ENCODE assay signal across 8 cellular contexts in genomic region chr9:136949817-136950655, GRCh38. TPM values are rescaled to one million over a fixed set of nuclear protein-coding genes. Genes with fewer than 3 reads are reported as not detected.
DNase-seq lines count a peak whose midpoint lies in the region; ATAC-seq lines count a peak whose summit lies in the region.

No MANE protein-coding gene starts in this region.

- H3K4me3 ChIP-seq in CD4-positive, alpha-beta memory T cell (ENCODE audit: low read length in 2 of 2), result peak overlapping the region; percentile 29 to 57
- H3K4me3 ChIP-seq in effector memory CD4-positive, alpha-beta T cell (ENCODE audit: insufficient read depth, low read depth, low read length, poor library complexity, severe bottlenecking), result peak overlapping the region; percentile 62

- H3K9me3 Mint-ChIP-seq in CD4-positive, alpha-beta memory T cell, result no peaks in the 10 kb centered on the region
- no peaks in the 10 kb centered on the region for H3K9me3 Mint-ChIP-seq in memory B cell

- H3K27ac ChIP-seq in CD4-positive, alpha-beta memory T cell (ENCODE audit: low read depth, low read length), result peak overlapping the region; percentile 82
- H3K27ac ChIP-seq in effector memory CD4-positive, alpha-beta T cell (ENCODE audit: insufficient read depth, low read length, poor library complexity, severe bottlenecking), result peak overlapping the region; percentile 72

- H3K27ac Mint-ChIP-seq in CD4-positive, alpha-beta memory T cell, result peak overlapping the region; percentile 72 to 91 (median 89)
- H3K27ac Mint-ChIP-seq in memory B cell, result peak overlapping the region; percentile 75

- no peaks in the 10 kb centered on the region for H3K9me3 ChIP-seq in CD4-positive, alpha-beta memory T cell (ENCODE audit: control insufficient read depth in 1 of 2, low read length in 2 of 2)
- H3K9me3 ChIP-seq in effector memory CD4-positive, alpha-beta T cell (ENCODE audit: control insufficient read depth, low read length), result no peaks in the 10 kb centered on the region

- no peaks in the 10 kb centered on the region for H3K36me3 ChIP-seq in CD4-positive, alpha-beta memory T cell (ENCODE audit: insufficient read depth, low read length)
- no peaks in the 10 kb centered on the region for H3K36me3 ChIP-seq in effector memory CD4-positive, alpha-beta T cell (ENCODE audit: control insufficient read depth, insufficient read depth, low read length)

- CTCF ChIA-PET in CD4-positive, alpha-beta memory T cell (lab: Charles Lee; ENCODE audit: partially characterized antibody), result interaction anchor here (1.1 to 3.5 kb wide), 4 partner anchors 10 to 107 kb away, joined by 3 to 51 read pairs (median 8); partner anchors contain the start of genes AJM1 and FUT7

- no peaks in the 10 kb centered on the region for H3K27me3 ChIP-seq in CD4-positive, alpha-beta memory T cell (ENCODE audit: insufficient read depth, low read length)
- no peaks in the 10 kb centered on the region for H3K27me3 ChIP-seq in effector memory CD4-positive, alpha-beta T cell (replicated peaks; ENCODE audit: control insufficient read depth, insufficient read depth, low read length, poor library complexity, severe bottlenecking)

- POLR2A ChIA-PET in CD4-positive, alpha-beta memory T cell (lab: Charles Lee; ENCODE audit: partially characterized antibody), result interaction anchor here (1.0 to 3.6 kb wide), 8 partner anchors 11 to 142 kb away, joined by 3 to 32 read pairs (median 10); partner anchors contain the start of genes CLIC3, PAXX and RABL6

- peak; percentile 86 for ATAC-seq in GM19397 (IDR thresholded peaks at IDR 0.05; ENCODE audit: unreplicated experiment)
- peak; percentile 82 for ATAC-seq in HG03571 (IDR thresholded peaks at IDR 0.05; ENCODE audit: unreplicated experiment)
- ATAC-seq in memory B cell (ENCODE audit: low read depth), result peak; percentile 97

- intact Hi-C loops in CD4-positive, alpha-beta memory T cell (cut with micrococcal nuclease), result loop anchor here (1.0 kb wide), 2 partner anchors 78 to 85 kb away; partner anchors contain the start of gene ABCA2

- H3K36me3 Mint-ChIP-seq in CD4-positive, alpha-beta memory T cell, result no peaks in the 10 kb centered on the region
- no peaks in the 10 kb centered on the region for H3K36me3 Mint-ChIP-seq in memory B cell

- no peaks in the 10 kb centered on the region for H3K27me3 Mint-ChIP-seq in CD4-positive, alpha-beta memory T cell
- peaks cover 4% of the 10 kb centered on the region for H3K27me3 Mint-ChIP-seq in memory B cell

- peak overlapping the region; percentile 79 to 90 (median 86) for H3K4me3 Mint-ChIP-seq in CD4-positive, alpha-beta memory T cell
- H3K4me3 Mint-ChIP-seq in memory B cell, result peak overlapping the region; percentile 86

- peaks cover 16% of the 10 kb centered on the region for H3K4me1 ChIP-seq in CD4-positive, alpha-beta memory T cell (ENCODE audit: insufficient read depth, low read length)
- peaks cover 13% of the 10 kb centered on the region for H3K4me1 ChIP-seq in effector memory CD4-positive, alpha-beta T cell (ENCODE audit: control insufficient read depth, insufficient read depth, low read length, poor library complexity, severe bottlenecking)

- H3K4me1 Mint-ChIP-seq in CD4-positive, alpha-beta memory T cell, result peaks cover 3 to 16% (median 8%) of the 10 kb centered on the region in 4 donors
- H3K4me1 Mint-ChIP-seq in memory B cell, result peaks cover 3% of the 10 kb centered on the region

- peak; percentile 93 to 97 (median 95) for DNase-seq in CD4-positive, alpha-beta memory T cell
- DNase-seq in NCI-H82 treated with DMSO at 0.1 percent for 48 hours (lab: John Stamatoyannopoulos, UW; ENCODE audit: unreplicated experiment) (peak; percentile 62), memory B cell (ENCODE audit: low spot score in 2 of 2) (peak; percentile 94 to 96)
- DNase-seq in activated CD8-positive, alpha-beta memory T cell treated with anti-CD3 and anti-CD28 coated beads for 1 hour (ENCODE audit: extremely low read depth in 1 of 2, low read depth in 1 of 2), result peak; percentile 95
- peak; percentile 89 to 97 (median 95) for DNase-seq in effector memory CD4-positive, alpha-beta T cell
- DNase-seq in stimulated activated CD8-positive, alpha-beta memory T cell treated with anti-CD3 and anti-CD28 coated beads, Interleukin-12 subunit alpha, Interleukin-12 subunit beta, amount 100 ng/mL, for 1 hour (ENCODE audit: low read depth), result peak; percentile 95

RNA-seq across cellular contexts. Expression of gene LCN12, which starts 2.0 kb away (rescaled TPM):
- 1 to 10 TPM in 1 of 2 experiments, under 1 TPM in 1; 0.72 to 1.4 TPM for total RNA-seq in CD4-positive, alpha-beta memory T cell
- polyA plus RNA-seq in CD4-positive, alpha-beta memory T cell, result not detected

RNA-seq across cellular contexts. Expression of gene C8G, which starts 5.0 kb away (rescaled TPM):
- 1 to 10 TPM; 2.2 TPM for total RNA-seq in CD4-positive, alpha-beta memory T cell
- under 1 TPM in 1 of 2 donors, not detected in 1; 0.60 TPM for polyA plus RNA-seq in CD4-positive, alpha-beta memory T cell

RNA-seq across cellular contexts. Expression of gene FBXW5, which starts 5.5 kb away (rescaled TPM):
- 100 to 1,000 TPM; 122 to 123 TPM for total RNA-seq in CD4-positive, alpha-beta memory T cell
- polyA plus RNA-seq in CD4-positive, alpha-beta memory T cell, result 100 to 1,000 TPM in 1 of 2 donors, 10 to 100 TPM in 1; 98.6 to 160 TPM

RNA-seq across cellular contexts. Expression of gene PTGDS, which starts 27.3 kb away (rescaled TPM):
- total RNA-seq in CD4-positive, alpha-beta memory T cell, result 1 to 10 TPM; 4.8 to 5.1 TPM
- polyA plus RNA-seq in CD4-positive, alpha-beta memory T cell, result 1 to 10 TPM; 1.7 to 3.8 TPM

RNA-seq across cellular contexts. Expression of gene LCNL1, which starts 32.8 kb away (rescaled TPM):
- total RNA-seq in CD4-positive, alpha-beta memory T cell, result under 1 TPM; 0.14 to 0.17 TPM
- polyA plus RNA-seq in CD4-positive, alpha-beta memory T cell, result not detected

Comparison
In these comparisons a context has a peak if more than half of its experiments do, and no peak if none do; other contexts are left out.
1. Peak in every context shown above with its lines: DNase-seq, ATAC-seq, H3K4me3 ChIP-seq and H3K27ac ChIP-seq.